Comparison of ENCODE assay signal across 8 cellular contexts in the genomic region with DNA sequence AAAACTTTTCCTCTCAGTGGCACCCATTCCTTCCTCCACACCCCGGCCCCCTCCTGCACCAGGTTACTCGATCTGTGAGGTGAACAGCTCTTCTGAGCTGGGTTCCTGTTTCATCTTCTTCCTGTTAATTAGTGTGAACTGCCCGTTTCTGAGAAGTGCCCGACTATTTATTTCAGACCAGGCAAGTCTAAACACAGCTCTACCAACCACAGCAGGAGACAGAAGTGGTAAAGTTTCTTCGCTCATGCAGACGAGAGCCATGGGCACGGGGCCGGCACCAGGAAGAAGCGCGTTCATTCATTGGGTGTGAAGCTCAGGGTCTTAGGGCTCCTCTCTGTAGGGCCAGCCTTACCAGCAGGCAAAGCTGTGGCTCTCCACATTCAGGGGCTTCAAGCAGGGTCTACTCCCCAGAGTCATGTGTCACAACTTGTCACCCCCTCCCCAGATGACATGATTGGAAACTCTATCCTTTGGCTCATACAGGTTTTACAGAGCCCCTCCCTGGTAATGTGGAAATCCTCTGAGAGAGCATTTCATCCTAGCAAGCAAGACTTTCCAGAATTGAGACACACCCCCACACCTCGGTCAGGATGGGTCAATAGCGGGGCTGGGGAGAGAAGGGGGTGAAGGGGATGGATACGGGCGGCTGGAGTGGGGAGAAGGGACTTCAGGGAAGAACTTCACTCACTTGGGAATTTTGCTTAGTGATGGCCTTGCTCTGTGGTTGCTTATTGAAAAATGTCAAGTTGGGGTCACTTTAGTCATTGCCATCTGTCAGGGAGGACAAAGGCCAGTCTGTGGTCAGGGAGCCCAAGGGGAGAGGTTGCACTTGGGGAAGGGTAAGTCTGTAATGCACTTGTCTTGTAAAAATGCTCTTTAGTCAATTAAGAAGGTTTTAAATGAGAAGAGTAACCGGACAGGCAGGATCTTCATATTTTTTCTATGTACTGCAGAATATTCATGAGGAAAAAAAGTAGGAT.
A peak's percentile ranks its signal among the peaks of the same experiment; 100 is the strongest.
DNase-seq lines count a peak whose midpoint lies in the region; ATAC-seq, FAIRE-seq and TF ChIP-seq lines count a peak whose summit lies in the region.

No MANE protein-coding gene starts in this region.

- no peaks in the 10 kb centered on the region for H3K9me3 ChIP-seq in GM23248 (ENCODE audit: low read depth)
- no peaks in the 10 kb centered on the region for H3K9me3 ChIP-seq in H1 (ENCODE audit: insufficient read depth in 2 of 2, low read depth in 1 of 2, low read length in 1 of 2)

- no peak overlapping the region for H3K23ac ChIP-seq in H1 (ENCODE audit: insufficient read length)

- DNase-seq in GM23248 (no peak), NOMO-1 treated with dmso at 0.1 percent for 144 hours (lab: John Stamatoyannopoulos, UW; ENCODE audit: unreplicated experiment) (peak; percentile 65), H1 (ENCODE audit: low read depth in 1 of 2, low spot score in 2 of 2) (peak in 1 of 2 experiments; percentile 48), osteocyte (ENCODE audit: extremely low spot score, unreplicated experiment) (peak; percentile 56), ureter (ENCODE audit: low spot score) (no peak), progenitor cell of endocrine pancreas (ENCODE audit: low spot score, unreplicated experiment) (no peak), Right ventricle myocardium superior (no peak)

- H3K23me2 ChIP-seq in H1 (ENCODE audit: low read depth, low read length), result no peaks in the 10 kb centered on the region

- H2BK5ac ChIP-seq in H1 (ENCODE audit: low read depth, low read length), result peak overlapping the region; percentile 85; the same call in 1 of the 2 replicates

- no peak overlapping the region for H3K4me2 ChIP-seq in GM23248 (ENCODE audit: unreplicated experiment)
- H3K4me2 ChIP-seq in H1 (ENCODE audit: insufficient read depth in 1 of 2, low read depth in 2 of 2, low read length in 2 of 2), result no peak overlapping the region

- H4K91ac ChIP-seq in H1 (replicated peaks; ENCODE audit: insufficient read length, low read length), result peak overlapping the region; percentile 78

- no peaks in the 10 kb centered on the region for H3K9me2 ChIP-seq in GM23248 (ENCODE audit: insufficient read depth)

- H2BK12ac ChIP-seq in H1 (ENCODE audit: low read depth, low read length), result peak overlapping the region; percentile 84; the same call in 1 of the 2 replicates

- H2BK15ac ChIP-seq in H1 (ENCODE audit: low read length), result peak overlapping the region; percentile 84

- no peaks in the 10 kb centered on the region for H3F3A ChIP-seq in GM23248 (ENCODE audit: insufficient read depth)

- TF ChIP-seq RAD21 in H1 (IDR thresholded peaks at IDR 0.05 in 1 of 2, conservative IDR thresholded peaks at IDR 0.05 in 1 of 2; ENCODE audit: low read depth in 2 of 2, low read length in 2 of 2), result no peak

- H3K56ac ChIP-seq in H1 (replicated peaks; ENCODE audit: insufficient read length, low read depth, low read length), result no peak overlapping the region

- peak overlapping the region; percentile 82 for H3K27ac Mint-ChIP-seq in osteocyte (ENCODE audit: unreplicated experiment)
- no peak overlapping the region for H3K27ac Mint-ChIP-seq in progenitor cell of endocrine pancreas

- intact Hi-C loops in Right ventricle myocardium superior (cut with DNase I), result loop anchor here (5.0 kb wide), 2 partner anchors 45 to 235 kb away; no protein-coding TSS in a partner anchor

- H3K4me3 ChIP-seq in GM23248, result no peak overlapping the region
- H3K4me3 ChIP-seq in H1 (ENCODE audit: extremely low read depth in 1 of 4, insufficient read depth in 2 of 4, low read depth in 3 of 4, low read length in 4 of 4), result no peak overlapping the region

- H4K8ac ChIP-seq in H1 (ENCODE audit: extremely low read depth, insufficient read depth, low read length), result no peak overlapping the region

- H3K4me3 Mint-ChIP-seq in osteocyte (ENCODE audit: unreplicated experiment), result no peak overlapping the region
- H3K4me3 Mint-ChIP-seq in progenitor cell of endocrine pancreas (ENCODE audit: low read depth), result no peak overlapping the region

- POLR2A ChIA-PET in H1 (lab: Charles Lee; ENCODE audit: partially characterized antibody), result interaction anchor here (0.7 to 0.9 kb wide), 2 partner anchors 49 to 100 kb away, joined by 3 read pairs; no protein-coding TSS in a partner anchor

- H3K36me3 ChIP-seq in GM23248 (ENCODE audit: low read depth) (no peaks in the 10 kb centered on the region), H1 (ENCODE audit: control insufficient read depth in 2 of 4, insufficient read depth in 4 of 4, low read length in 3 of 4) (no peaks in the 10 kb centered on the region)

- H3K4me1 ChIP-seq in GM23248 (ENCODE audit: insufficient read depth) (no peaks in the 10 kb centered on the region), H1 (replicated peaks in 1 of 4; ENCODE audit: control insufficient read depth in 3 of 4, insufficient read depth in 4 of 4, low read length in 3 of 4) (peaks cover 3 to 21% (median 15%) of the 10 kb centered on the region in 4 experiments)

- H3K79me1 ChIP-seq in H1 (ENCODE audit: low read depth, low read length), result no peaks in the 10 kb centered on the region

- H3K79me2 ChIP-seq in GM23248 (ENCODE audit: insufficient read depth), result no peaks in the 10 kb centered on the region
- H3K79me2 ChIP-seq in H1 (ENCODE audit: control insufficient read depth in 1 of 2, insufficient read depth in 2 of 2, low read length in 2 of 2), result no peaks in the 10 kb centered on the region

- peak overlapping the region; percentile 84 for H2AFZ ChIP-seq in GM23248
- no peak overlapping the region for H2AFZ ChIP-seq in H1 (ENCODE audit: low read length)

- H3K4me1 Mint-ChIP-seq in osteocyte (ENCODE audit: unreplicated experiment) (peaks cover 30% of the 10 kb centered on the region), progenitor cell of endocrine pancreas (ENCODE audit: low read depth) (peaks cover 12% of the 10 kb centered on the region)

- no peaks in the 10 kb centered on the region for H4K20me1 ChIP-seq in GM23248 (ENCODE audit: insufficient read depth)
- H4K20me1 ChIP-seq in H1 (replicated peaks in 1 of 2; ENCODE audit: control insufficient read depth in 1 of 2, insufficient read depth in 2 of 2, low read length in 2 of 2), result no peaks in the 10 kb centered on the region

- no peak overlapping the region for H2AK5ac ChIP-seq in H1 (ENCODE audit: low read depth, low read length)

- H2BK20ac ChIP-seq in H1 (ENCODE audit: low read length), result peak overlapping the region; percentile 99

- TF ChIP-seq CTCF in H1 (IDR thresholded peaks at IDR 0.05; ENCODE audit: control extremely low read depth in 1 of 3, insufficient read depth in 1 of 3, low read depth in 1 of 3, low read length in 3 of 3) (no peak), osteocyte (IDR thresholded peaks at IDR 0.05) (no peak), progenitor cell of endocrine pancreas (IDR thresholded peaks at IDR 0.05; ENCODE audit: unreplicated experiment) (no peak)

- TF ChIP-seq POLR2A in H1 (IDR thresholded peaks at IDR 0.05; ENCODE audit: control extremely low read depth in 1 of 2, low read depth in 2 of 2, low read length in 2 of 2), result no peak

- ATAC-seq in HG03571 (IDR thresholded peaks at IDR 0.05; ENCODE audit: unreplicated experiment) (no peak), Right ventricle myocardium superior (ENCODE audit: poor library complexity) (no peak)

- H3K9me3 Mint-ChIP-seq in osteocyte (ENCODE audit: unreplicated experiment) (no peaks in the 10 kb centered on the region), progenitor cell of endocrine pancreas (ENCODE audit: low read depth) (no peaks in the 10 kb centered on the region)

- H3K4ac ChIP-seq in H1 (replicated peaks; ENCODE audit: insufficient read length, low read depth, low read length), result peak overlapping the region; percentile 34

- FAIRE-seq in H1 (lab: Jason Lieb, UNC), result no peak

- H3K27ac ChIP-seq in GM23248 (no peak overlapping the region), H1 (ENCODE audit: low read depth, low read length) (no peak overlapping the region)

- H3K36me3 Mint-ChIP-seq in osteocyte (ENCODE audit: unreplicated experiment) (no peaks in the 10 kb centered on the region), progenitor cell of endocrine pancreas (ENCODE audit: insufficient read depth) (no peaks in the 10 kb centered on the region)

- no peak overlapping the region for H4K5ac ChIP-seq in H1 (ENCODE audit: insufficient read length, low read depth, low read length)

- H3K27me3 ChIP-seq in GM23248 (replicated peaks; ENCODE audit: insufficient read depth) (peaks cover 10% of the 10 kb centered on the region; the same call in 1 of the 2 replicates), H1 (replicated peaks in 1 of 4; ENCODE audit: control insufficient read depth in 3 of 4, extremely low read depth in 1 of 4, insufficient read depth in 3 of 4, low read length in 3 of 4) (peaks cover 0 to 7% (median 2%) of the 10 kb centered on the region in 4 experiments; a peak in 2 of 7 replicates)

- peak overlapping the region; percentile 80 for H3K18ac ChIP-seq in H1 (ENCODE audit: extremely low read depth, low read length)

- H3K27me3 Mint-ChIP-seq in osteocyte (ENCODE audit: unreplicated experiment) (no peaks in the 10 kb centered on the region), progenitor cell of endocrine pancreas (peaks cover 14% of the 10 kb centered on the region)

- in situ Hi-C loops in GM23248 (cut with MboI), result no loop called here

- H3K9ac ChIP-seq in GM23248 (peak overlapping the region; percentile 35; the same call in 1 of the 2 replicates), H1 (replicated peaks in 1 of 4; ENCODE audit: extremely low read depth in 1 of 4, low read depth in 3 of 4, low read length in 3 of 4) (no peak overlapping the region)

- 77 to 79% methylated on average over 14 to 15 of the region's 15 CpGs for WGBS in GM23248 (ENCODE audit: low coverage in 1 of 2, low lambda C conversion rate in 2 of 2, missing lambda C conversion rate in 2 of 2), 2 experiments
- 77% methylated on average over 15 of the region's 15 CpGs; no CpG with 5 or more reads in 1 of the 2 experiments for WGBS in H1 (ENCODE audit: extremely low coverage in 1 of 2, insufficient coverage in 1 of 2, insufficient read length in 1 of 2, insufficient replicate concordance in 2 of 2, low coverage in 1 of 2, low lambda C conversion rate in 2 of 2, missing lambda C conversion rate in 1 of 2), 2 experiments

- CTCF ChIA-PET in H1 (lab: Charles Lee; ENCODE audit: partially characterized antibody), result interaction anchor here (0.6 to 5.3 kb wide), 38 partner anchors 9 to 626 kb away, joined by 3 to 92 read pairs (median 4); partner anchors contain the start of genes ARFIP1, FHDC1 and TIGD4

- no peak overlapping the region for H3K14ac ChIP-seq in H1 (ENCODE audit: insufficient read length)

- no peak for TF ChIP-seq EP300 in H1 (IDR thresholded peaks at IDR 0.05; ENCODE audit: borderline replicate concordance in 1 of 2, low read depth in 2 of 2, low read length in 2 of 2)

- H2BK120ac ChIP-seq in H1 (replicated peaks; ENCODE audit: low read depth, low read length), result peak overlapping the region; percentile 71

TF ChIP-seq in H1, 55 proteins besides CTCF, POLR2A, EP300 and RAD21 (continues in another document):
- TF ChIP-seq SIRT6 (IDR thresholded peaks at IDR 0.05; ENCODE audit: low read length) (no peak), SP1 (IDR thresholded peaks at IDR 0.05; ENCODE audit: low read depth, low read length) (no peak), EGR1 (IDR thresholded peaks at IDR 0.05; ENCODE audit: borderline replicate concordance, low read depth, low read length) (no peak)

Comparison
In these comparisons a context has a peak if more than half of its experiments do, and no peak if none do; other contexts are left out.
1. DNase-seq: peak in NOMO-1 treated with dmso at 0.1 percent for 144 hours (single experiment) and osteocyte (single experiment); none in GM23248 (single experiment), ureter (single experiment), progenitor cell of endocrine pancreas (single experiment) and Right ventricle myocardium superior (single experiment).